Comparison of ENCODE assay signal across 28 cellular contexts in genomic region chr22:40105755-40106154, GRCh38.
A peak's percentile ranks its signal among the peaks of the same experiment; 100 is the strongest.
DNase-seq lines count a peak whose midpoint lies in the region; ATAC-seq and TF ChIP-seq lines count a peak whose summit lies in the region.
"Had no signal": no experiment of that assay in that cellular context is flagged by ENCODE, and none has a peak within 500 bp of the region (broad histone marks: within the 10 kb centered on the region; RNA-seq: fewer than 3 reads in every experiment).

No MANE protein-coding gene starts in this region.

- H3K27me3 Mint-ChIP-seq in T-helper 1 cell treated with Interleukin-12 subunit alpha and Interleukin-12 subunit beta and Interleukin-4 antibody, amounts not matched to agents 30 μg/mL and 1 μg/mL, for 36 hours (ENCODE audit: low read depth), result no peaks in the 10 kb centered on the region
- no peaks in the 10 kb centered on the region for H3K27me3 Mint-ChIP-seq in activated naive CD4-positive, alpha-beta T cell treated with anti-CD3 and anti-CD28 coated beads, Interleukin-2, amount 50 U/mL, for 24 hours
- no peaks in the 10 kb centered on the region for H3K27me3 Mint-ChIP-seq in activated naive CD4-positive, alpha-beta T cell treated with anti-CD3 and anti-CD28 coated beads, Interleukin-2, amount 10 ng/mL, durations not matched to agents 7 days and 5 days
- H3K27me3 Mint-ChIP-seq in effector memory CD8-positive, alpha-beta T cell, result no peaks in the 10 kb centered on the region
- H3K27me3 Mint-ChIP-seq in stimulated activated naive CD8-positive, alpha-beta T cell treated with anti-CD3 and anti-CD28 coated beads, Interleukin-15, Interleukin-2, amounts not matched to agents 100 ng/mL and 50 ng/mL, for 24 hours, result no peaks in the 10 kb centered on the region
- H3K27me3 Mint-ChIP-seq: memory B cell had no signal

- no peak overlapping the region for H3K4me3 Mint-ChIP-seq in T-helper 1 cell treated with Interleukin-12 subunit alpha and Interleukin-12 subunit beta and Interleukin-4 antibody, amounts not matched to agents 30 μg/mL and 1 μg/mL, for 36 hours
- H3K4me3 Mint-ChIP-seq in activated naive CD4-positive, alpha-beta T cell treated with anti-CD3 and anti-CD28 coated beads, Interleukin-2, amount 50 U/mL, for 24 hours, result peak overlapping the region; percentile 81
- no peak overlapping the region for H3K4me3 Mint-ChIP-seq in activated naive CD4-positive, alpha-beta T cell treated with anti-CD3 and anti-CD28 coated beads, Interleukin-2, amount 10 ng/mL, durations not matched to agents 7 days and 5 days
- H3K4me3 Mint-ChIP-seq in effector memory CD8-positive, alpha-beta T cell, result peak overlapping the region; percentile 77 to 84
- H3K4me3 Mint-ChIP-seq in stimulated activated naive CD8-positive, alpha-beta T cell treated with anti-CD3 and anti-CD28 coated beads, Interleukin-15, Interleukin-2, amounts not matched to agents 100 ng/mL and 50 ng/mL, for 24 hours, result no peak overlapping the region

- H3K27ac Mint-ChIP-seq in T-helper 1 cell treated with Interleukin-12 subunit alpha and Interleukin-12 subunit beta and Interleukin-4 antibody, amounts not matched to agents 30 μg/mL and 1 μg/mL, for 36 hours, result peak overlapping the region; percentile 18
- peak overlapping the region; percentile 93 for H3K27ac Mint-ChIP-seq in activated naive CD4-positive, alpha-beta T cell treated with anti-CD3 and anti-CD28 coated beads, Interleukin-2, amount 50 U/mL, for 24 hours
- no peak overlapping the region for H3K27ac Mint-ChIP-seq in activated naive CD4-positive, alpha-beta T cell treated with anti-CD3 and anti-CD28 coated beads, Interleukin-2, amount 10 ng/mL, durations not matched to agents 7 days and 5 days
- peak overlapping the region; percentile 86 to 92 for H3K27ac Mint-ChIP-seq in effector memory CD8-positive, alpha-beta T cell
- peak overlapping the region; percentile 84 for H3K27ac Mint-ChIP-seq in stimulated activated naive CD8-positive, alpha-beta T cell treated with anti-CD3 and anti-CD28 coated beads, Interleukin-15, Interleukin-2, amounts not matched to agents 100 ng/mL and 50 ng/mL, for 24 hours
- H3K27ac Mint-ChIP-seq: memory B cell had no signal

- CTCF ChIA-PET in activated naive CD4-positive, alpha-beta T cell treated with anti-CD3 and anti-CD28 coated beads, Interleukin-2, amount 10 ng/mL, durations not matched to agents 7 days and 5 days (lab: Charles Lee), result no interaction called here

- no peak for TF ChIP-seq CTCF in foreskin keratinocyte (conservative IDR thresholded peaks at IDR 0.05)

- H3K4me1 ChIP-seq in foreskin keratinocyte, result peaks cover 15% of the 10 kb centered on the region

- no peaks in the 10 kb centered on the region for H3K27me3 ChIP-seq in foreskin keratinocyte
- H3K27me3 ChIP-seq: Peyer's patch, right atrium auricular region, stomach had no signal

- DNase-seq in T-helper 1 cell (no peak), NCI-H146 (lab: John Stamatoyannopoulos, UW) (no peak), foreskin keratinocyte (no peak)
- no peak for DNase-seq in activated naive CD4-positive, alpha-beta T cell treated with anti-CD3 and anti-CD28 coated beads, Interleukin-2, amount 10 ng/mL, durations not matched to agents 7 days and 5 days
- DNase-seq in effector memory CD8-positive, alpha-beta T cell, result no peak
- DNase-seq: activated CD4-positive, alpha-beta T cell treated with anti-CD3 and anti-CD28 coated beads, Interleukin-2, amount 50 U/mL, for 4 hours; caudate nucleus; DND-41; erythroblast; GF-D8; Karpas-422; NCI-H1417; NCI-H2081; NCI-H226; Peyer's patch; posterior cingulate gyrus; SHP77; small intestine; stomach; WERI-Rb-1 had no signal

- ATAC-seq in effector memory CD8-positive, alpha-beta T cell (replicated peaks), result no peak
- no peak for ATAC-seq in foreskin keratinocyte
- ATAC-seq: left lobe of liver had no signal

- H3K36me3 Mint-ChIP-seq in T-helper 1 cell treated with Interleukin-12 subunit alpha and Interleukin-12 subunit beta and Interleukin-4 antibody, amounts not matched to agents 30 μg/mL and 1 μg/mL, for 36 hours (ENCODE audit: low read depth), result peaks cover 9% of the 10 kb centered on the region
- H3K36me3 Mint-ChIP-seq in activated naive CD4-positive, alpha-beta T cell treated with anti-CD3 and anti-CD28 coated beads, Interleukin-2, amount 50 U/mL, for 24 hours, result peaks cover 3% of the 10 kb centered on the region
- H3K36me3 Mint-ChIP-seq in activated naive CD4-positive, alpha-beta T cell treated with anti-CD3 and anti-CD28 coated beads, Interleukin-2, amount 10 ng/mL, durations not matched to agents 7 days and 5 days, result peaks cover 13% of the 10 kb centered on the region
- H3K36me3 Mint-ChIP-seq in effector memory CD8-positive, alpha-beta T cell (ENCODE audit: insufficient read depth), result peaks cover 4% of the 10 kb centered on the region
- no peaks in the 10 kb centered on the region for H3K36me3 Mint-ChIP-seq in stimulated activated naive CD8-positive, alpha-beta T cell treated with anti-CD3 and anti-CD28 coated beads, Interleukin-15, Interleukin-2, amounts not matched to agents 100 ng/mL and 50 ng/mL, for 24 hours (ENCODE audit: low read depth)

- peaks cover 38% of the 10 kb centered on the region for H3K4me1 Mint-ChIP-seq in T-helper 1 cell treated with Interleukin-12 subunit alpha and Interleukin-12 subunit beta and Interleukin-4 antibody, amounts not matched to agents 30 μg/mL and 1 μg/mL, for 36 hours (ENCODE audit: low read depth)
- H3K4me1 Mint-ChIP-seq in activated naive CD4-positive, alpha-beta T cell treated with anti-CD3 and anti-CD28 coated beads, Interleukin-2, amount 50 U/mL, for 24 hours, result peaks cover 84% of the 10 kb centered on the region
- H3K4me1 Mint-ChIP-seq in activated naive CD4-positive, alpha-beta T cell treated with anti-CD3 and anti-CD28 coated beads, Interleukin-2, amount 10 ng/mL, durations not matched to agents 7 days and 5 days, result peaks cover 43% of the 10 kb centered on the region
- H3K4me1 Mint-ChIP-seq in effector memory CD8-positive, alpha-beta T cell (ENCODE audit: low read depth in 2 of 2), result peaks cover 49 to 56% of the 10 kb centered on the region in 2 donors
- peaks cover 77% of the 10 kb centered on the region for H3K4me1 Mint-ChIP-seq in stimulated activated naive CD8-positive, alpha-beta T cell treated with anti-CD3 and anti-CD28 coated beads, Interleukin-15, Interleukin-2, amounts not matched to agents 100 ng/mL and 50 ng/mL, for 24 hours (ENCODE audit: low read depth)

- H3K9me3 Mint-ChIP-seq in T-helper 1 cell treated with Interleukin-12 subunit alpha and Interleukin-12 subunit beta and Interleukin-4 antibody, amounts not matched to agents 30 μg/mL and 1 μg/mL, for 36 hours, result no peaks in the 10 kb centered on the region
- no peaks in the 10 kb centered on the region for H3K9me3 Mint-ChIP-seq in activated naive CD4-positive, alpha-beta T cell treated with anti-CD3 and anti-CD28 coated beads, Interleukin-2, amount 50 U/mL, for 24 hours
- no peaks in the 10 kb centered on the region for H3K9me3 Mint-ChIP-seq in activated naive CD4-positive, alpha-beta T cell treated with anti-CD3 and anti-CD28 coated beads, Interleukin-2, amount 10 ng/mL, durations not matched to agents 7 days and 5 days
- no peaks in the 10 kb centered on the region for H3K9me3 Mint-ChIP-seq in effector memory CD8-positive, alpha-beta T cell
- no peaks in the 10 kb centered on the region for H3K9me3 Mint-ChIP-seq in stimulated activated naive CD8-positive, alpha-beta T cell treated with anti-CD3 and anti-CD28 coated beads, Interleukin-15, Interleukin-2, amounts not matched to agents 100 ng/mL and 50 ng/mL, for 24 hours
- H3K9me3 Mint-ChIP-seq: memory B cell had no signal

- H3K27ac ChIP-seq in foreskin keratinocyte, result no peak overlapping the region
- H3K27ac ChIP-seq: 22Rv1, C4-2B, Peyer's patch, right atrium auricular region, WERI-Rb-1 had no signal

Comparison
In these comparisons a context has a peak if more than half of its experiments do, and no peak if none do; other contexts are left out.
1. H3K4me3 Mint-ChIP-seq: peak in activated naive CD4-positive, alpha-beta T cell treated with anti-CD3 and anti-CD28 coated beads, Interleukin-2, amount 50 U/mL, for 24 hours (single experiment) and effector memory CD8-positive, alpha-beta T cell (2 of 2); none in T-helper 1 cell treated with Interleukin-12 subunit alpha and Interleukin-12 subunit beta and Interleukin-4 antibody, amounts not matched to agents 30 μg/mL and 1 μg/mL, for 36 hours (single experiment), activated naive CD4-positive, alpha-beta T cell treated with anti-CD3 and anti-CD28 coated beads, Interleukin-2, amount 10 ng/mL, durations not matched to agents 7 days and 5 days (single experiment) and stimulated activated naive CD8-positive, alpha-beta T cell treated with anti-CD3 and anti-CD28 coated beads, Interleukin-15, Interleukin-2, amounts not matched to agents 100 ng/mL and 50 ng/mL, for 24 hours (single experiment).